In genomic region chr1:169601096-169601881, GRCh38 we compare ENCODE assay signal across 8 cellular contexts. TPM values are rescaled to one million over a fixed set of nuclear protein-coding genes. Genes with fewer than 3 reads are reported as not detected.
DNase-seq lines count a peak whose midpoint lies in the region; ATAC-seq and TF ChIP-seq lines count a peak whose summit lies in the region.

No MANE protein-coding gene starts in this region.

- H3K4me1 ChIP-seq in OCI-LY3 (ENCODE audit: low read length): peaks cover 74% of the 10 kb centered on the region

- no peak for TF ChIP-seq POLR2A in GM18505 (IDR thresholded peaks at IDR 0.05; ENCODE audit: borderline replicate concordance, extremely low read depth, insufficient read depth, insufficient read length)

- peak overlapping the region; percentile 42 for H3K9ac ChIP-seq in OCI-LY3 (ENCODE audit: low read length)

- TF ChIP-seq CTCF in OCI-LY3 (IDR thresholded peaks at IDR 0.05; ENCODE audit: low read depth, low read length): peak; percentile 71

- peaks cover 25 to 57% (median 54%) of the 10 kb centered on the region in 4 donors for H3K4me1 Mint-ChIP-seq in naive thymus-derived CD8-positive, alpha-beta T cell

- H3K27ac Mint-ChIP-seq in naive thymus-derived CD8-positive, alpha-beta T cell: peak overlapping the region in 9 of 10 donors; percentile 64 to 95 (median 91)

- no peaks in the 10 kb centered on the region for H3K9me3 ChIP-seq in OCI-LY3 (ENCODE audit: insufficient read depth, low read length)

- POLR2A ChIA-PET in naive thymus-derived CD8-positive, alpha-beta T cell (lab: Charles Lee): interaction anchor here (0.6 to 6.0 kb wide), 11 partner anchors 28 to 973 kb away, joined by 3 to 145 read pairs (median 12); partner anchors contain the start of genes SCYL3 and SELP

- no peaks in the 10 kb centered on the region for H3K27me3 Mint-ChIP-seq in naive thymus-derived CD8-positive, alpha-beta T cell

- H3K9me3 Mint-ChIP-seq in naive thymus-derived CD8-positive, alpha-beta T cell: peaks cover 0 to 6% (median 0%) of the 10 kb centered on the region in 9 donors

- H4K20me1 ChIP-seq in OCI-LY3 (ENCODE audit: insufficient read depth, low read length): no peaks in the 10 kb centered on the region

- no peaks in the 10 kb centered on the region for H3K27me3 ChIP-seq in OCI-LY3 (ENCODE audit: low read depth, low read length)

- peak overlapping the region in 6 of 10 donors; percentile 25 to 60 (median 53) for H3K4me3 Mint-ChIP-seq in naive thymus-derived CD8-positive, alpha-beta T cell

- H3K36me3 ChIP-seq in OCI-LY3 (replicated peaks; ENCODE audit: low read depth, low read length): no peaks in the 10 kb centered on the region

- H3K4me3 ChIP-seq in OCI-LY3 (ENCODE audit: low read length): no peak overlapping the region

- peak overlapping the region; percentile 32 for H3K4me2 ChIP-seq in OCI-LY3 (ENCODE audit: low read length)

- peak overlapping the region; percentile 78 for H3K27ac ChIP-seq in OCI-LY3 (ENCODE audit: low read length)

- H3K79me2 ChIP-seq in OCI-LY3 (ENCODE audit: low read length): no peaks in the 10 kb centered on the region

- peak; percentile 64 for DNase-seq in CD1c-positive myeloid dendritic cell (ENCODE audit: extremely low spot score)
- DNase-seq in dermis blood vessel endothelial cell: peak; percentile 74
- DNase-seq in naive thymus-derived CD8-positive, alpha-beta T cell: peak in 3 of 10 donors; percentile 36 to 51 (median 50)

- peak overlapping the region; percentile 75 for H2AFZ ChIP-seq in OCI-LY3 (ENCODE audit: low read depth, low read length)

- H3K36me3 Mint-ChIP-seq in naive thymus-derived CD8-positive, alpha-beta T cell: no peaks in the 10 kb centered on the region

- ATAC-seq in GM18868 (IDR thresholded peaks at IDR 0.05; ENCODE audit: unreplicated experiment): peak; percentile 50
- no peak for ATAC-seq in naive thymus-derived CD8-positive, alpha-beta T cell
- ATAC-seq in GM18505 (IDR thresholded peaks at IDR 0.05; ENCODE audit: unreplicated experiment): no peak
- ATAC-seq in GM21515 (IDR thresholded peaks at IDR 0.05; ENCODE audit: unreplicated experiment): no peak
- no peak for ATAC-seq in GM19324 (IDR thresholded peaks at IDR 0.05; ENCODE audit: low FRiP score, unreplicated experiment)

RNA-seq across cellular contexts. Expression of gene F5, which starts 15.0 kb away (rescaled TPM):
- not detected in 2 replicates for total RNA-seq in dermis blood vessel endothelial cell
- under 1 TPM; 0.16 to 0.19 TPM for total RNA-seq in naive thymus-derived CD8-positive, alpha-beta T cell
- under 1 TPM in 2 of 3 donors, not detected in 1; 0.23 to 0.91 TPM for polyA plus RNA-seq in naive thymus-derived CD8-positive, alpha-beta T cell

RNA-seq across cellular contexts. Expression of gene SELP, which starts 28.6 kb away (rescaled TPM):
- 2.6 and 5.3 TPM in 2 replicates for total RNA-seq in dermis blood vessel endothelial cell
- 1 to 10 TPM; 1.3 to 1.7 TPM for total RNA-seq in naive thymus-derived CD8-positive, alpha-beta T cell
- under 1 TPM; 0.35 to 0.76 (median 0.69) TPM for polyA plus RNA-seq in naive thymus-derived CD8-positive, alpha-beta T cell
